In the genomic region with DNA sequence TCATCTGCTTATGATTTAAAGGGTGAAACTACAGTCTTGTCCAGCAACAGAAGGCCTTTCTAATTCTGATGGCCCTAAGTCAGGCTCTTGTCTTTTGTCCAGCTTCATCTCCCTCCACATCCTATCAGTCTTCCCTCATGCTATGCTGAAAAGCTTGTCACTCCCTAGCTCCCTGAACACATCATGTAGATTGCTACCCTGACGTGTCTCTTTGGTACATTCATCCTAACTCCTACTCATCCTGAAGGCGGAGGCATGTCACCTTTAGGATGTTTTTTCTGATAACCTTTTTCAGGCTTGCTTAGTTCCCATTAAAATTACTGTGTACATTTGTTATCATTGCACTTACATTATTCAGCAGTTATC, we compare ENCODE assay signal across 1 cellular context.
TF ChIP-seq lines count a peak whose summit lies in the region.

No MANE protein-coding gene starts in this region.

TF ChIP-seq in K562, 482 proteins besides CTCF, POLR2A, EP300 and RAD21 (continued from another document and continues in another):
- TF ChIP-seq, protein P1, sequence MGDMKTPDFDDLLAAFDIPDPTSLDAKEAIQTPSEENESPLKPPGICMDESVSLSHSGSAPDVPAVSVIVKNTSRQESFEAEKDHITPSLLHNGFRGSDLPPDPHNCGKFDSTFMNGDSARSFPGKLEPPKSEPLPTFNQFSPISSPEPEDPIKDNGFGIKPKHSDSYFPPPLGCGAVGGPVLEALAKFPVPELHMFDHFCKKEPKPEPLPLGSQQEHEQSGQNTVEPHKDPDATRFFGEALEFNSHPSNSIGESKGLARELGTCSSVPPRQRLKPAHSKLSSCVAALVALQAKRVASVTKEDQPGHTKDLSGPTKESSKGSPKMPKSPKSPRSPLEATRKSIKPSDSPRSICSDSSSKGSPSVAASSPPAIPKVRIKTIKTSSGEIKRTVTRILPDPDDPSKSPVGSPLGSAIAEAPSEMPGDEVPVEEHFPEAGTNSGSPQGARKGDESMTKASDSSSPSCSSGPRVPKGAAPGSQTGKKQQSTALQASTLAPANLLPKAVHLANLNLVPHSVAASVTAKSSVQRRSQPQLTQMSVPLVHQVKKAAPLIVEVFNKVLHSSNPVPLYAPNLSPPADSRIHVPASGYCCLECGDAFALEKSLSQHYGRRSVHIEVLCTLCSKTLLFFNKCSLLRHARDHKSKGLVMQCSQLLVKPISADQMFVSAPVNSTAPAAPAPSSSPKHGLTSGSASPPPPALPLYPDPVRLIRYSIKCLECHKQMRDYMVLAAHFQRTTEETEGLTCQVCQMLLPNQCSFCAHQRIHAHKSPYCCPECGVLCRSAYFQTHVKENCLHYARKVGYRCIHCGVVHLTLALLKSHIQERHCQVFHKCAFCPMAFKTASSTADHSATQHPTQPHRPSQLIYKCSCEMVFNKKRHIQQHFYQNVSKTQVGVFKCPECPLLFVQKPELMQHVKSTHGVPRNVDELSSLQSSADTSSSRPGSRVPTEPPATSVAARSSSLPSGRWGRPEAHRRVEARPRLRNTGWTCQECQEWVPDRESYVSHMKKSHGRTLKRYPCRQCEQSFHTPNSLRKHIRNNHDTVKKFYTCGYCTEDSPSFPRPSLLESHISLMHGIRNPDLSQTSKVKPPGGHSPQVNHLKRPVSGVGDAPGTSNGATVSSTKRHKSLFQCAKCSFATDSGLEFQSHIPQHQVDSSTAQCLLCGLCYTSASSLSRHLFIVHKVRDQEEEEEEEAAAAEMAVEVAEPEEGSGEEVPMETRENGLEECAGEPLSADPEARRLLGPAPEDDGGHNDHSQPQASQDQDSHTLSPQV (IDR thresholded peaks at IDR 0.05): no peak
- TF ChIP-seq SOX6 (IDR thresholded peaks at IDR 0.05): 0 out of 2 replicates have a peak, but pooled peaks have one; percentile 50
- peak; percentile 18; the same call in 1 of the 2 replicates for TF ChIP-seq ARID1B (IDR thresholded peaks at IDR 0.05)
- no peak for TF ChIP-seq KLF6 (CRISPR knock-in tag; IDR thresholded peaks at IDR 0.05; ENCODE audit: borderline replicate concordance)
- TF ChIP-seq PHF21A (IDR thresholded peaks at IDR 0.05; ENCODE audit: borderline replicate concordance, low read depth): no peak
- TF ChIP-seq FOSL1 (tag; conservative IDR thresholded peaks at IDR 0.05): peak; percentile 64; the same call in 1 of the 2 replicates
- TF ChIP-seq NR1H2 (CRISPR knock-in tag; IDR thresholded peaks at IDR 0.05): no peak
- no peak for TF ChIP-seq GABPB2 (CRISPR knock-in tag; conservative IDR thresholded peaks at IDR 0.05)
- TF ChIP-seq ZNF699 (CRISPR knock-in tag; IDR thresholded peaks at IDR 0.05; ENCODE audit: insufficient replicate concordance): no peak
- peak; percentile 84 for TF ChIP-seq ZEB2 (IDR thresholded peaks at IDR 0.05)
- TF ChIP-seq, protein P2, sequence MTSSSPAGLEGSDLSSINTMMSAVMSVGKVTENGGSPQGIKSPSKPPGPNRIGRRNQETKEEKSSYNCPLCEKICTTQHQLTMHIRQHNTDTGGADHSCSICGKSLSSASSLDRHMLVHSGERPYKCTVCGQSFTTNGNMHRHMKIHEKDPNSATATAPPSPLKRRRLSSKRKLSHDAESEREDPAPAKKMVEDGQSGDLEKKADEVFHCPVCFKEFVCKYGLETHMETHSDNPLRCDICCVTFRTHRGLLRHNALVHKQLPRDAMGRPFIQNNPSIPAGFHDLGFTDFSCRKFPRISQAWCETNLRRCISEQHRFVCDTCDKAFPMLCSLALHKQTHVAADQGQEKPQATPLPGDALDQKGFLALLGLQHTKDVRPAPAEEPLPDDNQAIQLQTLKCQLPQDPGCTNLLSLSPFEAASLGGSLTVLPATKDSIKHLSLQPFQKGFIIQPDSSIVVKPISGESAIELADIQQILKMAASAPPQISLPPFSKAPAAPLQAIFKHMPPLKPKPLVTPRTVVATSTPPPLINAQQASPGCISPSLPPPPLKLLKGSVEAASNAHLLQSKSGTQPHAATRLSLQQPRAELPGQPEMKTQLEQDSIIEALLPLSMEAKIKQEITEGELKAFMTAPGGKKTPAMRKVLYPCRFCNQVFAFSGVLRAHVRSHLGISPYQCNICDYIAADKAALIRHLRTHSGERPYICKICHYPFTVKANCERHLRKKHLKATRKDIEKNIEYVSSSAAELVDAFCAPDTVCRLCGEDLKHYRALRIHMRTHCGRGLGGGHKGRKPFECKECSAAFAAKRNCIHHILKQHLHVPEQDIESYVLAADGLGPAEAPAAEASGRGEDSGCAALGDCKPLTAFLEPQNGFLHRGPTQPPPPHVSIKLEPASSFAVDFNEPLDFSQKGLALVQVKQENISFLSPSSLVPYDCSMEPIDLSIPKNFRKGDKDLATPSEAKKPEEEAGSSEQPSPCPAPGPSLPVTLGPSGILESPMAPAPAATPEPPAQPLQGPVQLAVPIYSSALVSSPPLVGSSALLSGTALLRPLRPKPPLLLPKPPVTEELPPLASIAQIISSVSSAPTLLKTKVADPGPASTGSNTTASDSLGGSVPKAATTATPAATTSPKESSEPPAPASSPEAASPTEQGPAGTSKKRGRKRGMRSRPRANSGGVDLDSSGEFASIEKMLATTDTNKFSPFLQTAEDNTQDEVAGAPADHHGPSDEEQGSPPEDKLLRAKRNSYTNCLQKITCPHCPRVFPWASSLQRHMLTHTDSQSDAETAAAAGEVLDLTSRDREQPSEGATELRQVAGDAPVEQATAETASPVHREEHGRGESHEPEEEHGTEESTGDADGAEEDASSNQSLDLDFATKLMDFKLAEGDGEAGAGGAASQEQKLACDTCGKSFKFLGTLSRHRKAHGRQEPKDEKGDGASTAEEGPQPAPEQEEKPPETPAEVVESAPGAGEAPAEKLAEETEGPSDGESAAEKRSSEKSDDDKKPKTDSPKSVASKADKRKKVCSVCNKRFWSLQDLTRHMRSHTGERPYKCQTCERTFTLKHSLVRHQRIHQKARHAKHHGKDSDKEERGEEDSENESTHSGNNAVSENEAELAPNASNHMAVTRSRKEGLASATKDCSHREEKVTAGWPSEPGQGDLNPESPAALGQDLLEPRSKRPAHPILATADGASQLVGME (CRISPR knock-in tag; IDR thresholded peaks at IDR 0.05): 0 out of 2 replicates have a peak, but pooled peaks have one; percentile 19
- TF ChIP-seq, protein P3, sequence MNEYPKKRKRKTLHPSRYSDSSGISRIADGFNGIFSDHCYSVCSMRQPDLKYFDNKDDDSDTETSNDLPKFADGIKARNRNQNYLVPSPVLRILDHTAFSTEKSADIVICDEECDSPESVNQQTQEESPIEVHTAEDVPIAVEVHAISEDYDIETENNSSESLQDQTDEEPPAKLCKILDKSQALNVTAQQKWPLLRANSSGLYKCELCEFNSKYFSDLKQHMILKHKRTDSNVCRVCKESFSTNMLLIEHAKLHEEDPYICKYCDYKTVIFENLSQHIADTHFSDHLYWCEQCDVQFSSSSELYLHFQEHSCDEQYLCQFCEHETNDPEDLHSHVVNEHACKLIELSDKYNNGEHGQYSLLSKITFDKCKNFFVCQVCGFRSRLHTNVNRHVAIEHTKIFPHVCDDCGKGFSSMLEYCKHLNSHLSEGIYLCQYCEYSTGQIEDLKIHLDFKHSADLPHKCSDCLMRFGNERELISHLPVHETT (CRISPR knock-in tag; conservative IDR thresholded peaks at IDR 0.05 in 1 of 2, IDR thresholded peaks at IDR 0.05 in 1 of 2): no peak
- peak; percentile 67 for TF ChIP-seq CREM (IDR thresholded peaks at IDR 0.05; ENCODE audit: low read depth)
- TF ChIP-seq BRD4 (IDR thresholded peaks at IDR 0.05): no peak
- peak; percentile 10; the same call in 1 of the 2 replicates for TF ChIP-seq TCF3 (CRISPR knock-in tag; IDR thresholded peaks at IDR 0.05)
- TF ChIP-seq RBFOX2 (IDR thresholded peaks at IDR 0.05; ENCODE audit: low read depth, low read length): no peak
- TF ChIP-seq HDAC3 (IDR thresholded peaks at IDR 0.05; ENCODE audit: borderline replicate concordance, partially characterized antibody): no peak
- TF ChIP-seq, protein P4, sequence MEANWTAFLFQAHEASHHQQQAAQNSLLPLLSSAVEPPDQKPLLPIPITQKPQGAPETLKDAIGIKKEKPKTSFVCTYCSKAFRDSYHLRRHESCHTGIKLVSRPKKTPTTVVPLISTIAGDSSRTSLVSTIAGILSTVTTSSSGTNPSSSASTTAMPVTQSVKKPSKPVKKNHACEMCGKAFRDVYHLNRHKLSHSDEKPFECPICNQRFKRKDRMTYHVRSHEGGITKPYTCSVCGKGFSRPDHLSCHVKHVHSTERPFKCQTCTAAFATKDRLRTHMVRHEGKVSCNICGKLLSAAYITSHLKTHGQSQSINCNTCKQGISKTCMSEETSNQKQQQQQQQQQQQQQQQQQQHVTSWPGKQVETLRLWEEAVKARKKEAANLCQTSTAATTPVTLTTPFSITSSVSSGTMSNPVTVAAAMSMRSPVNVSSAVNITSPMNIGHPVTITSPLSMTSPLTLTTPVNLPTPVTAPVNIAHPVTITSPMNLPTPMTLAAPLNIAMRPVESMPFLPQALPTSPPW (CRISPR knock-in tag; IDR thresholded peaks at IDR 0.05): no peak
- no peak for TF ChIP-seq KLF13 (tag; IDR thresholded peaks at IDR 0.05; ENCODE audit: borderline replicate concordance, low read depth)
- TF ChIP-seq, protein P5, sequence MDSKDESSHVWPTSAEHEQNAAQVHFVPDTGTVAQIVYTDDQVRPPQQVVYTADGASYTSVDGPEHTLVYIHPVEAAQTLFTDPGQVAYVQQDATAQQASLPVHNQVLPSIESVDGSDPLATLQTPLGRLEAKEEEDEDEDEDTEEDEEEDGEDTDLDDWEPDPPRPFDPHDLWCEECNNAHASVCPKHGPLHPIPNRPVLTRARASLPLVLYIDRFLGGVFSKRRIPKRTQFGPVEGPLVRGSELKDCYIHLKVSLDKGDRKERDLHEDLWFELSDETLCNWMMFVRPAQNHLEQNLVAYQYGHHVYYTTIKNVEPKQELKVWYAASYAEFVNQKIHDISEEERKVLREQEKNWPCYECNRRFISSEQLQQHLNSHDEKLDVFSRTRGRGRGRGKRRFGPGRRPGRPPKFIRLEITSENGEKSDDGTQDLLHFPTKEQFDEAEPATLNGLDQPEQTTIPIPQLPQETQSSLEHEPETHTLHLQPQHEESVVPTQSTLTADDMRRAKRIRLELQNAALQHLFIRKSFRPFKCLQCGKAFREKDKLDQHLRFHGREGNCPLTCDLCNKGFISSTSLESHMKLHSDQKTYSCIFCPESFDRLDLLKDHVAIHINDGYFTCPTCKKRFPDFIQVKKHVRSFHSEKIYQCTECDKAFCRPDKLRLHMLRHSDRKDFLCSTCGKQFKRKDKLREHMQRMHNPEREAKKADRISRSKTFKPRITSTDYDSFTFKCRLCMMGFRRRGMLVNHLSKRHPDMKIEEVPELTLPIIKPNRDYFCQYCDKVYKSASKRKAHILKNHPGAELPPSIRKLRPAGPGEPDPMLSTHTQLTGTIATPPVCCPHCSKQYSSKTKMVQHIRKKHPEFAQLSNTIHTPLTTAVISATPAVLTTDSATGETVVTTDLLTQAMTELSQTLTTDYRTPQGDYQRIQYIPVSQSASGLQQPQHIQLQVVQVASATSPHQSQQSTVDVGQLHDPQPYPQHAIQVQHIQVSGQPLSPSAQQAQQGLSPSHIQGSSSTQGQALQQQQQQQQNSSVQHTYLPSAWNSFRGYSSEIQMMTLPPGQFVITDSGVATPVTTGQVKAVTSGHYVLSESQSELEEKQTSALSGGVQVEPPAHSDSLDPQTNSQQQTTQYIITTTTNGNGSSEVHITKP (IDR thresholded peaks at IDR 0.05; ENCODE audit: partially characterized antibody): no peak
- TF ChIP-seq SMAD3 (CRISPR knock-in tag; conservative IDR thresholded peaks at IDR 0.05): no peak
- no peak for TF ChIP-seq FOS (IDR thresholded peaks at IDR 0.05; ENCODE audit: extremely low read depth, insufficient read length)
- 0 out of 2 replicates have a peak, but pooled peaks have one; percentile 8 for TF ChIP-seq MECOM (CRISPR knock-in tag; IDR thresholded peaks at IDR 0.05)
- no peak for TF ChIP-seq ZNF165 (CRISPR knock-in tag; IDR thresholded peaks at IDR 0.05; ENCODE audit: borderline replicate concordance)
- TF ChIP-seq, protein P6, sequence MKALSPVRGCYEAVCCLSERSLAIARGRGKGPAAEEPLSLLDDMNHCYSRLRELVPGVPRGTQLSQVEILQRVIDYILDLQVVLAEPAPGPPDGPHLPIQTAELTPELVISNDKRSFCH (CRISPR knock-in tag; IDR thresholded peaks at IDR 0.05): no peak
- TF ChIP-seq, protein P6 (tag; IDR thresholded peaks at IDR 0.05): 0 out of 2 replicates have a peak, but pooled peaks have one; percentile 22
- no peak for TF ChIP-seq ZNF561 (CRISPR knock-in tag; conservative IDR thresholded peaks at IDR 0.05)
- TF ChIP-seq SNRNP70 (optimal IDR thresholded peaks at IDR 0.05; ENCODE audit: low read depth, low read length): no peak
- no peak for TF ChIP-seq ATF7 (IDR thresholded peaks at IDR 0.05)
- TF ChIP-seq HMG20A (CRISPR knock-in tag; conservative IDR thresholded peaks at IDR 0.05): no peak
- TF ChIP-seq MYNN (IDR thresholded peaks at IDR 0.05): no peak
- TF ChIP-seq MYNN (CRISPR knock-in tag; IDR thresholded peaks at IDR 0.05): no peak
- TF ChIP-seq RBM39 (optimal IDR thresholded peaks at IDR 0.05; ENCODE audit: low read depth, low read length): no peak
- no peak for TF ChIP-seq CEBPB (tag; IDR thresholded peaks at IDR 0.05)
- TF ChIP-seq CBFA2T3 (IDR thresholded peaks at IDR 0.05): peak; percentile 50
- TF ChIP-seq ESRRA (IDR thresholded peaks at IDR 0.05; ENCODE audit: borderline replicate concordance, low read depth): peak; percentile 21; the same call in 1 of the 2 replicates
- TF ChIP-seq CCNT2 (IDR thresholded peaks at IDR 0.05; ENCODE audit: borderline replicate concordance, extremely low read depth, insufficient read length, low read depth, low read length): no peak
- no peak for TF ChIP-seq CHD4 (IDR thresholded peaks at IDR 0.05; ENCODE audit: insufficient read depth, insufficient replicate concordance, low read depth, low read length, poor library complexity, severe bottlenecking)
- TF ChIP-seq, protein P7, sequence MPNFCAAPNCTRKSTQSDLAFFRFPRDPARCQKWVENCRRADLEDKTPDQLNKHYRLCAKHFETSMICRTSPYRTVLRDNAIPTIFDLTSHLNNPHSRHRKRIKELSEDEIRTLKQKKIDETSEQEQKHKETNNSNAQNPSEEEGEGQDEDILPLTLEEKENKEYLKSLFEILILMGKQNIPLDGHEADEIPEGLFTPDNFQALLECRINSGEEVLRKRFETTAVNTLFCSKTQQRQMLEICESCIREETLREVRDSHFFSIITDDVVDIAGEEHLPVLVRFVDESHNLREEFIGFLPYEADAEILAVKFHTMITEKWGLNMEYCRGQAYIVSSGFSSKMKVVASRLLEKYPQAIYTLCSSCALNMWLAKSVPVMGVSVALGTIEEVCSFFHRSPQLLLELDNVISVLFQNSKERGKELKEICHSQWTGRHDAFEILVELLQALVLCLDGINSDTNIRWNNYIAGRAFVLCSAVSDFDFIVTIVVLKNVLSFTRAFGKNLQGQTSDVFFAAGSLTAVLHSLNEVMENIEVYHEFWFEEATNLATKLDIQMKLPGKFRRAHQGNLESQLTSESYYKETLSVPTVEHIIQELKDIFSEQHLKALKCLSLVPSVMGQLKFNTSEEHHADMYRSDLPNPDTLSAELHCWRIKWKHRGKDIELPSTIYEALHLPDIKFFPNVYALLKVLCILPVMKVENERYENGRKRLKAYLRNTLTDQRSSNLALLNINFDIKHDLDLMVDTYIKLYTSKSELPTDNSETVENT (CRISPR knock-in tag; IDR thresholded peaks at IDR 0.05): no peak
- peak in 1 of 2 experiments; percentile 79; a peak in 1 of 4 replicates for TF ChIP-seq RCOR1 (IDR thresholded peaks at IDR 0.05; ENCODE audit: borderline replicate concordance in 1 of 2, low read depth in 2 of 2, low read length in 2 of 2)
- TF ChIP-seq CTBP1 (IDR thresholded peaks at IDR 0.05; ENCODE audit: borderline replicate concordance): peak; percentile 98
- TF ChIP-seq TEAD4 (IDR thresholded peaks at IDR 0.05; ENCODE audit: low read length): peak; percentile 28; the same call in 1 of the 2 replicates
- no peak for TF ChIP-seq TEAD4 (CRISPR knock-in tag; IDR thresholded peaks at IDR 0.05; ENCODE audit: borderline replicate concordance)
- no peak for TF ChIP-seq MEIS2 (IDR thresholded peaks at IDR 0.05; ENCODE audit: partially characterized antibody)
- 0 out of 2 replicates have a peak, but pooled peaks have one; percentile 35 for TF ChIP-seq FOXJ2 (tag; IDR thresholded peaks at IDR 0.05)
